In genomic region chr22:42905702-42906183, GRCh38 we compare ENCODE assay signal across 10 cellular contexts. TPM values are rescaled to one million over a fixed set of nuclear protein-coding genes. Genes with fewer than 3 reads are reported as not detected.
DNase-seq lines count a peak whose midpoint lies in the region; ATAC-seq and TF ChIP-seq lines count a peak whose summit lies in the region.
"Had no signal": no experiment of that assay in that cellular context is flagged by ENCODE, and none has a peak within 500 bp of the region (broad histone marks: within the 10 kb centered on the region; RNA-seq: fewer than 3 reads in every experiment).

No MANE protein-coding gene starts in this region.

- no peaks in the 10 kb centered on the region for H3K4me1 Mint-ChIP-seq in activated CD4-positive, alpha-beta T cell treated with anti-CD3 and anti-CD28 coated beads, Interleukin-2, amount 10 ng/mL, durations not matched to agents 24 days and 14 days

- TF ChIP-seq CTCF in body of pancreas (IDR thresholded peaks at IDR 0.05) (peak in 2 of 7 experiments; percentile 15 to 16), transverse colon (IDR thresholded peaks at IDR 0.05) (no peak)

- in situ Hi-C loops in transverse colon (cut with MboI; ENCODE audit: low pct_ligation_motif_present in 1 of 4, low pct_unique_long_range_greater_than_20kb in 1 of 4, low sequenced_read_pairs in 3 of 4): no loop called here

- DNase-seq in DMS53 (lab: John Stamatoyannopoulos, UW) (peak; percentile 28), DMS53 treated with DMSO at 0.1 percent for 48 hours (lab: John Stamatoyannopoulos, UW; ENCODE audit: unreplicated experiment) (no peak), body of pancreas (peak; percentile 98 to 100 (median 99)), left colon (peak; percentile 66 to 72), transverse colon (peak; percentile 41), cerebellar nuclear complex (lab: John Stamatoyannopoulos, UW) (no peak), NCI-H1048 (lab: John Stamatoyannopoulos, UW) (no peak)
- no peak for DNase-seq in activated CD4-positive, alpha-beta T cell treated with anti-CD3 and anti-CD28 coated beads, Interleukin-2, amount 10 ng/mL, durations not matched to agents 24 days and 14 days
- DNase-seq: 8988T; NK-92 treated with Interleukin-12 subunit alpha and Interleukin-12 subunit beta, amount 100 ng/mL, for 24 hours had no signal

- no peaks in the 10 kb centered on the region for H3K9me3 ChIP-seq in body of pancreas
- H3K9me3 ChIP-seq in transverse colon: no peaks in the 10 kb centered on the region

- no peak overlapping the region for H3K4me3 ChIP-seq in body of pancreas
- no peak overlapping the region for H3K4me3 ChIP-seq in transverse colon

- H3K27me3 ChIP-seq in body of pancreas: no peaks in the 10 kb centered on the region
- no peaks in the 10 kb centered on the region for H3K27me3 ChIP-seq in transverse colon

- peak in 1 of 3 donors; percentile 9 for TF ChIP-seq POLR2A in body of pancreas (IDR thresholded peaks at IDR 0.05)
- no peak for TF ChIP-seq POLR2A in transverse colon (IDR thresholded peaks at IDR 0.05)

- peaks cover 67% of the 10 kb centered on the region for H3K4me1 ChIP-seq in body of pancreas
- H3K4me1 ChIP-seq in transverse colon: peaks cover 25 to 47% (median 36%) of the 10 kb centered on the region in 4 donors

- ATAC-seq in body of pancreas: peak; percentile 92
- ATAC-seq in left colon: peak; percentile 76

- intact Hi-C loops in body of pancreas (cut with DNase I) (no loop called here), left colon (cut with DNase I, micrococcal nuclease) (no loop called here), transverse colon (cut with DNase I; ENCODE audit: low total_unique reads) (no loop called here)
- intact Hi-C loops in activated CD4-positive, alpha-beta T cell treated with anti-CD3 and anti-CD28 coated beads, Interleukin-2, amount 10 ng/mL, durations not matched to agents 24 days and 14 days (cut with micrococcal nuclease): no loop called here

- H3K27ac ChIP-seq in body of pancreas (peak overlapping the region; percentile 80 to 91 (median 86)), transverse colon (peak overlapping the region; percentile 52 to 74 (median 62))

- no peaks in the 10 kb centered on the region for H3K9me3 Mint-ChIP-seq in activated CD4-positive, alpha-beta T cell treated with anti-CD3 and anti-CD28 coated beads, Interleukin-2, amount 10 ng/mL, durations not matched to agents 24 days and 14 days

- H3K27me3 Mint-ChIP-seq in activated CD4-positive, alpha-beta T cell treated with anti-CD3 and anti-CD28 coated beads, Interleukin-2, amount 10 ng/mL, durations not matched to agents 24 days and 14 days: no peaks in the 10 kb centered on the region

- H3K36me3 ChIP-seq in body of pancreas (replicated peaks in 1 of 2; ENCODE audit: insufficient read depth in 1 of 2, low read depth in 2 of 2): no peaks in the 10 kb centered on the region
- no peaks in the 10 kb centered on the region for H3K36me3 ChIP-seq in transverse colon

- H3K4me3 Mint-ChIP-seq in activated CD4-positive, alpha-beta T cell treated with anti-CD3 and anti-CD28 coated beads, Interleukin-2, amount 10 ng/mL, durations not matched to agents 24 days and 14 days: no peak overlapping the region

- no peak for TF ChIP-seq EP300 in transverse colon (IDR thresholded peaks at IDR 0.05; ENCODE audit: low read depth)

- WGBS in body of pancreas, 2 donors: 6 to 19% methylated on average over 5 of the region's 5 CpGs
- 50% methylated on average over 5 of the region's 5 CpGs; no CpG with 5 or more reads in 1 of the 2 donors for WGBS in transverse colon (ENCODE audit: low coverage in 1 of 2), 2 donors

- H3K27ac Mint-ChIP-seq in activated CD4-positive, alpha-beta T cell treated with anti-CD3 and anti-CD28 coated beads, Interleukin-2, amount 10 ng/mL, durations not matched to agents 24 days and 14 days: no peak overlapping the region

- peaks cover 3% of the 10 kb centered on the region for H3K36me3 Mint-ChIP-seq in activated CD4-positive, alpha-beta T cell treated with anti-CD3 and anti-CD28 coated beads, Interleukin-2, amount 10 ng/mL, durations not matched to agents 24 days and 14 days (ENCODE audit: low read depth)

RNA-seq across cellular contexts. Expression of gene ARFGAP3, which starts 48.7 kb away (rescaled TPM):
- total RNA-seq in body of pancreas (10 to 100 TPM; 64.3 to 73.2 TPM), left colon (10 to 100 TPM; 36.9 to 42.1 TPM), transverse colon (10 to 100 TPM; 24.3 to 43.5 (median 33.3) TPM)
- 33.2 and 34.8 TPM in 2 replicates for total RNA-seq in activated CD4-positive, alpha-beta T cell treated with anti-CD3 and anti-CD28 coated beads, Interleukin-2, amount 10 ng/mL, durations not matched to agents 24 days and 14 days

Comparison
In these comparisons a context has a peak if more than half of its experiments do, and no peak if none do; other contexts are left out.
1. DNase-seq: peak in DMS53 (single experiment), body of pancreas (4 of 4), left colon (2 of 2) and transverse colon (single experiment); none in DMS53 treated with DMSO at 0.1 percent for 48 hours (single experiment), cerebellar nuclear complex (0 of 2), activated CD4-positive, alpha-beta T cell treated with anti-CD3 and anti-CD28 coated beads, Interleukin-2, amount 10 ng/mL, durations not matched to agents 24 days and 14 days (single experiment) and NCI-H1048 (single experiment).